Comparison of ENCODE assay signal across 4 cellular contexts in the genomic region with DNA sequence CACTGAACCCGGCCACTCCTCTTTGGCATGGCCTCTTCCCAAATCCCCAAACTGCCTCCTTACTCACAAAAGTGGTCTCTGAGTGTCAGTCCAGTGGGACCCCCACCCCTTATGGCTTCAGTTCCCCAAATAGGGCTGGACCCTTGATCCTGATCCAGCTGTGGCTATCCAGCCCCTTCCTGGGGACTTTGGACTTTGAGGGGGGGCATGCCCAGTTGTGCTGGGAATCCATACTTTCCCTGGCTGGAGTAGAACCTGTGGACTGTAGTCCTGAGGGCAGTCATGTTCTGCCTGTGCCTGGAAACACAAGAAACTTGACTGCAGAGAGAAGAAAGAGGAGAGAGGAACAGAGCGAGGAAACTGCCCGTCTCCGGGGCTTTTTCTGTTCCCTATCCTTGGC. TPM values are rescaled to one million over a fixed set of nuclear protein-coding genes. Genes with fewer than 3 reads are reported as not detected.
"Had no signal": no experiment of that assay in that cellular context is flagged by ENCODE, and none has a peak within 500 bp of the region (broad histone marks: within the 10 kb centered on the region; RNA-seq: fewer than 3 reads in every experiment).

No MANE protein-coding gene starts in this region.

RNA-seq across cellular contexts. Expression of a gene that starts 22.5 kb away (rescaled TPM):
- polyA plus RNA-seq: immature natural killer cell had no signal

RNA-seq across cellular contexts. Expression of a gene that starts 33.8 kb away (rescaled TPM):
- total RNA-seq: urinary bladder had no signal
- polyA plus RNA-seq: mammary epithelial cell; naive thymus-derived CD8-positive, alpha-beta T cell had no signal
